In the genomic region with DNA sequence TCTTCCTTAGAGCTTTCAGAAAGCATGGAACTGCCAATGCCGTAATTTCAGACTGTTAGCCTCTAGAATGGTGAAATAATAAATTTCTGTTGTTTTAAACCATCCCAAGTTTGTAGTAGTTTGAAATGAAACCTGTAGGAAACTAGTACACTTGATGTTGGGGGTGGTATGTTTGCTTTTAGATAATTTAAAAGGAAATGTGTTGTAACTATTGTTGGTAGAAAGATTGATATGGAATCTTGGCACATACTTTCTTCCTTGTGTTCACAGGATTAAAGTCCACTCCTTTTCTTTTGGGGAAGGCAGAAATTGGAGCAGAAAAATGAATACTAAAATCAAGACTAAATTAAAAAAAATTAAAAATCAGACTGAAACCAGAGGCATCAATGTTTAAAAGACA, we compare ENCODE assay signal across 28 cellular contexts.
"Had no signal": no experiment of that assay in that cellular context is flagged by ENCODE, and none has a peak within 500 bp of the region (broad histone marks: within the 10 kb centered on the region; RNA-seq: fewer than 3 reads in every experiment).

No MANE protein-coding gene starts in this region.

- H3K9me3 Mint-ChIP-seq: activated naive CD4-positive, alpha-beta T cell treated with anti-CD3 and anti-CD28 coated beads, Interleukin-2, amount 50 U/mL, for 24 hours had no signal

- H3K4me3 ChIP-seq: ascending aorta, MG63, SJCRH30, SK-N-MC had no signal

- FAIRE-seq: TTC549 had no signal

- H3K4me3 Mint-ChIP-seq: activated CD4-positive, alpha-beta T cell treated with anti-CD3 and anti-CD28 coated beads, Interleukin-2, amount 10 ng/mL, durations not matched to agents 24 days and 14 days; activated CD8-positive, alpha-beta T cell treated with anti-CD3 and anti-CD28 coated beads for 36 hours; activated naive CD4-positive, alpha-beta T cell treated with anti-CD3 and anti-CD28 coated beads, Interleukin-2, amount 50 U/mL, for 24 hours; activated naive CD8-positive, alpha-beta T cell treated with anti-CD3 and anti-CD28 coated beads, Interleukin-2, amount 10 ng/mL, durations not matched to agents 7 days and 5 days; activated T-cell treated with anti-CD3 and anti-CD28 coated beads, Interleukin-2, amount 50 U/mL, for 72 hours; activated T-helper 17 cell treated with anti-CD3 and anti-CD28 coated beads, Interleukin-2, amount 50 U/mL, for 72 hours; IgD-negative memory B cell had no signal

- H3K27me3 ChIP-seq: ascending aorta, MG63, SJCRH30 had no signal

- H3K9me3 ChIP-seq: ascending aorta, MG63, SJCRH30 had no signal

- DNase-seq: activated CD4-positive, alpha-beta T cell treated with anti-CD3 and anti-CD28 coated beads, Interleukin-2, amount 10 ng/mL, durations not matched to agents 24 days and 14 days; activated CD4-positive, alpha-beta T cell treated with anti-CD3 and anti-CD28 coated beads, Interleukin-2, amount 50 U/mL, for 4 hours; activated CD8-positive, alpha-beta T cell treated with anti-CD3 and anti-CD28 coated beads for 36 hours; activated gamma-delta T cell; activated naive CD4-positive, alpha-beta T cell treated with Interleukin-2 at 50 U/mL for 16 hours; activated naive CD8-positive, alpha-beta T cell treated with anti-CD3 and anti-CD28 coated beads, Interleukin-2, amount 10 ng/mL, durations not matched to agents 7 days and 5 days; activated T-cell treated with anti-CD3 and anti-CD28 coated beads, Interleukin-2, amount 50 U/mL, for 1 hour; activated T-cell treated with anti-CD3 and anti-CD28 coated beads, Interleukin-2, amount 50 U/mL, for 72 hours; amygdala; KBM-7; MG63; NCI-H1048; NCI-H1105 treated with DMSO at 0.1 percent for 48 hours; NCI-H1436; NCI-H1694; NCI-H1930; NCI-H2081 treated with DMSO at 0.1 percent for 48 hours; NCI-H345; NCI-H524 treated with DMSO at 0.1 percent for 48 hours; SHP77; SJCRH30 had no signal

- H3K27ac ChIP-seq: ascending aorta, SJCRH30, SK-N-MC had no signal

- H3K36me3 ChIP-seq: ascending aorta, MG63, SJCRH30 had no signal

- H3K36me3 Mint-ChIP-seq: activated naive CD8-positive, alpha-beta T cell treated with anti-CD3 and anti-CD28 coated beads, Interleukin-2, amount 10 ng/mL, durations not matched to agents 7 days and 5 days had no signal

- H3K27ac Mint-ChIP-seq: activated CD4-positive, alpha-beta T cell treated with anti-CD3 and anti-CD28 coated beads, Interleukin-2, amount 10 ng/mL, durations not matched to agents 24 days and 14 days; activated CD8-positive, alpha-beta T cell treated with anti-CD3 and anti-CD28 coated beads for 36 hours; activated naive CD4-positive, alpha-beta T cell treated with anti-CD3 and anti-CD28 coated beads, Interleukin-2, amount 50 U/mL, for 24 hours; activated naive CD8-positive, alpha-beta T cell treated with anti-CD3 and anti-CD28 coated beads, Interleukin-2, amount 10 ng/mL, durations not matched to agents 7 days and 5 days; activated T-cell treated with anti-CD3 and anti-CD28 coated beads, Interleukin-2, amount 50 U/mL, for 72 hours; activated T-helper 17 cell treated with anti-CD3 and anti-CD28 coated beads, Interleukin-2, amount 50 U/mL, for 72 hours; IgD-negative memory B cell had no signal

- H3K4me1 ChIP-seq: ascending aorta, SJCRH30 had no signal

- ATAC-seq: activated CD8-positive, alpha-beta T cell treated with anti-CD3 and anti-CD28 coated beads for 36 hours; activated T-cell treated with anti-CD3 and anti-CD28 coated beads, Interleukin-2, amount 50 U/mL, for 72 hours; activated T-helper 17 cell treated with anti-CD3 and anti-CD28 coated beads, Interleukin-2, amount 50 U/mL, for 72 hours; Panc1 had no signal

- H3K27me3 Mint-ChIP-seq: activated CD4-positive, alpha-beta T cell treated with anti-CD3 and anti-CD28 coated beads, Interleukin-2, amount 10 ng/mL, durations not matched to agents 24 days and 14 days; activated CD8-positive, alpha-beta T cell treated with anti-CD3 and anti-CD28 coated beads for 36 hours; activated naive CD4-positive, alpha-beta T cell treated with anti-CD3 and anti-CD28 coated beads, Interleukin-2, amount 50 U/mL, for 24 hours; activated naive CD8-positive, alpha-beta T cell treated with anti-CD3 and anti-CD28 coated beads, Interleukin-2, amount 10 ng/mL, durations not matched to agents 7 days and 5 days; activated T-helper 17 cell treated with anti-CD3 and anti-CD28 coated beads, Interleukin-2, amount 50 U/mL, for 72 hours; IgD-negative memory B cell had no signal

- H3K4me1 Mint-ChIP-seq: activated CD4-positive, alpha-beta T cell treated with anti-CD3 and anti-CD28 coated beads, Interleukin-2, amount 10 ng/mL, durations not matched to agents 24 days and 14 days; activated T-helper 17 cell treated with anti-CD3 and anti-CD28 coated beads, Interleukin-2, amount 50 U/mL, for 72 hours; IgD-negative memory B cell had no signal
